ENCODE assay signal across 12 cellular contexts in genomic region chr12:70048521-70049245, GRCh38.
"Had no signal": no experiment of that assay in that cellular context is flagged by ENCODE, and none has a peak within 500 bp of the region (broad histone marks: within the 10 kb centered on the region; RNA-seq: fewer than 3 reads in every experiment).

No MANE protein-coding gene starts in this region.

- DNase-seq: activated CD4-positive, alpha-beta T cell treated with anti-CD3 and anti-CD28 coated beads, Interleukin-2, amount 50 U/mL, for 4 hours; activated CD4-positive, CD25-positive, alpha-beta regulatory T cell treated with anti-CD3 and anti-CD28 coated beads, Interleukin-2, amount 50 U/mL, for 72 hours; activated gamma-delta T cell treated with Interleukin-2 at 50 U/mL for 16 hours; activated naive CD8-positive, alpha-beta T cell treated with anti-CD3 and anti-CD28 coated beads for 36 hours; activated T-cell treated with anti-CD3 and anti-CD28 coated beads, Interleukin-2, amount 50 U/mL, for 48 hours; head of caudate nucleus; islet precursor cell; retina; stimulated activated CD4-positive, alpha-beta T cell treated with anti-CD3 and anti-CD28 coated beads, Interleukin-15, amount 100 ng/mL, for 24 hours; stimulated activated CD4-positive, alpha-beta T cell treated with anti-CD3 and anti-CD28 coated beads, Interleukin-4, amount 100 ng/mL, for 24 hours; stomach had no signal

- H3K36me3 ChIP-seq: stomach, thoracic aorta had no signal

- H3K4me3 ChIP-seq: stomach, thoracic aorta had no signal

- H3K9me3 ChIP-seq: stomach, thoracic aorta had no signal
